1 cellular context compared by ENCODE assay signal in genomic region chr2:162092656-162093556, GRCh38.
TF ChIP-seq lines count a peak whose summit lies in the region.

No MANE protein-coding gene starts in this region.

TF ChIP-seq in endothelial cell of umbilical vein, 7 proteins besides CTCF, POLR2A, EP300 and RAD21:
- TF ChIP-seq MAX (IDR thresholded peaks at IDR 0.05; ENCODE audit: insufficient read depth, insufficient read length) (no peak), GATA2 (IDR thresholded peaks at IDR 0.05; ENCODE audit: insufficient read depth, insufficient read length, low read depth, low read length) (peak; percentile 8), POLR2AphosphoS5 (IDR thresholded peaks at IDR 0.05; ENCODE audit: insufficient read depth, low read depth, low read length) (peak; percentile 65), JUN (IDR thresholded peaks at IDR 0.05; ENCODE audit: borderline replicate concordance, insufficient read depth, insufficient read length, low read depth) (peak; percentile 93), EZH2 (IDR thresholded peaks at IDR 0.05; ENCODE audit: borderline replicate concordance, low read depth, low read length, severe bottlenecking) (no peak), MYC (IDR thresholded peaks at IDR 0.05; ENCODE audit: low read depth, low read length) (no peak), FOS (IDR thresholded peaks at IDR 0.05; ENCODE audit: borderline replicate concordance, insufficient read depth, low read length) (peak; percentile 83)
TF ChIP-seq in endothelial cell of umbilical vein: peak in this region for 4.
